ENCODE assay signal across 36 cellular contexts in the genomic region with DNA sequence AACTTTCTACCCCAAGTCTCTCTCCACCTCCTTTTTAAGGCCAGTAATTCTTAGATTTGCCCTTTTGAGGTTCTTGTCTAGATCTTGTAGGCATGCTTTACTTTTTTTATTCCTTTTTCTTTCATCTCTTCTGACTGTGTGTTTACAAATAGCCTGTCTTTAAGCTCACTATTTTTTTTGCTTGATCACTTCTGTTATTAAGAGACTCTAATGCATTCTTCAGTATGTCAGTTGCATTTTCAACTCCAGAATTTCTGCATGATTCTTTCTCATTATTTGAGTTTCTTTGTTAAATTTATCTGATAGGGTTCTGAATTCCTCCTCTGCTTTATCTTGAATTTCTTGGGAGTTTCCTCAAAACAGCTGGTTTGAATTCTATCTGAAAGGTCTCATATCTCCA. TPM values are rescaled to one million over a fixed set of nuclear protein-coding genes. Genes with fewer than 3 reads are reported as not detected.
DNase-seq lines count a peak whose midpoint lies in the region; ATAC-seq, FAIRE-seq and TF ChIP-seq lines count a peak whose summit lies in the region.
"Had no signal": no experiment of that assay in that cellular context is flagged by ENCODE, and none has a peak within 500 bp of the region (broad histone marks: within the 10 kb centered on the region; RNA-seq: fewer than 3 reads in every experiment).

No MANE protein-coding gene starts in this region.

- H3K4me3 Mint-ChIP-seq in endodermal cell, result no peak overlapping the region
- no peak overlapping the region for H3K4me3 Mint-ChIP-seq in activated CD4-positive, alpha-beta T cell treated with anti-CD3 and anti-CD28 coated beads for 36 hours
- H3K4me3 Mint-ChIP-seq in natural killer cell, result no peak overlapping the region
- H3K4me3 Mint-ChIP-seq: B cell; CD14-positive monocyte; CD4-positive, alpha-beta T cell; CD4-positive, CD25-positive, alpha-beta regulatory T cell; CD8-positive, alpha-beta memory T cell; CD8-positive, alpha-beta T cell had no signal

- H3K9ac ChIP-seq in K562 (ENCODE audit: insufficient read depth in 1 of 2, low read depth in 2 of 2, low read length in 2 of 2), result no peak overlapping the region
- H3K9ac ChIP-seq in endodermal cell (ENCODE audit: extremely low read depth, low read length, poor library complexity, severe bottlenecking), result no peak overlapping the region
- H3K9ac ChIP-seq: BLaER1; BLaER1 treated with 17β-estradiol and CSF1 and Interleukin-3, amounts not matched to agents 10 nM and 100 nM had no signal

- H3K27ac ChIP-seq in K562 (ENCODE audit: extremely low read depth, low read depth, low read length) (no peak overlapping the region), endodermal cell (ENCODE audit: low read depth, low read length) (no peak overlapping the region), right lobe of liver (no peak overlapping the region)
- H3K27ac ChIP-seq: 22Rv1; A549; BLaER1; BLaER1 treated with 17β-estradiol and CSF1 and Interleukin-3, amounts not matched to agents 10 nM and 100 nM; C4-2B had no signal

- no peaks in the 10 kb centered on the region for H3K4me1 ChIP-seq in K562 (replicated peaks in 1 of 2; ENCODE audit: control insufficient read depth in 2 of 2, insufficient read depth in 2 of 2, low read length in 2 of 2)
- H3K4me1 ChIP-seq in endodermal cell (ENCODE audit: control insufficient read depth, insufficient read depth, low read length), result no peaks in the 10 kb centered on the region
- H3K4me1 ChIP-seq in right lobe of liver, result no peaks in the 10 kb centered on the region
- H3K4me1 ChIP-seq: A549; BE2C; BLaER1; BLaER1 treated with 17β-estradiol and CSF1 and Interleukin-3, amounts not matched to agents 10 nM and 100 nM; Caco-2 had no signal

- BruUV-seq in K562 (replicated peaks; lab: Mats Ljungman, UMichigan), result no TSS peak

- TF ChIP-seq EP300 in K562 (IDR thresholded peaks at IDR 0.05; ENCODE audit: low read length), result no peak

- CTCF ChIA-PET in K562 (lab: Yijun Ruan, JAX; ENCODE audit: low intra/inter-chr PET ratio), result no interaction called here
- CTCF ChIA-PET in activated CD4-positive, alpha-beta T cell treated with anti-CD3 and anti-CD28 coated beads for 36 hours (lab: Charles Lee), result no interaction called here

- no peak for TF ChIP-seq RAD21 in K562 (CRISPR knock-in tag; conservative IDR thresholded peaks at IDR 0.05 in 1 of 2, IDR thresholded peaks at IDR 0.05 in 1 of 2)

- FAIRE-seq in GM19239 (lab: Jason Lieb, UNC) (peak; percentile 74), K562 (lab: Jason Lieb, UNC) (peak; percentile 19)
- FAIRE-seq: A549, D721Med had no signal

- H3K36me3 ChIP-seq in K562 (ENCODE audit: control insufficient read depth, insufficient read depth, low read length), result peaks cover 6% of the 10 kb centered on the region; the same call in 1 of the 3 replicates
- H3K36me3 ChIP-seq in endodermal cell (ENCODE audit: control insufficient read depth, insufficient read depth, low read length), result no peaks in the 10 kb centered on the region
- H3K36me3 ChIP-seq in right lobe of liver, result no peaks in the 10 kb centered on the region
- H3K36me3 ChIP-seq: BE2C had no signal

- TF ChIP-seq POLR2A in K562 (conservative IDR thresholded peaks at IDR 0.05), result no peak
- no peak for TF ChIP-seq POLR2A in right lobe of liver (IDR thresholded peaks at IDR 0.05)

- H3K36me3 Mint-ChIP-seq in endodermal cell (ENCODE audit: low read depth) (peaks cover 31% of the 10 kb centered on the region), natural killer cell (peaks cover 46% of the 10 kb centered on the region)
- H3K36me3 Mint-ChIP-seq in activated CD4-positive, alpha-beta T cell treated with anti-CD3 and anti-CD28 coated beads for 36 hours (ENCODE audit: low read depth), result peaks cover 84% of the 10 kb centered on the region

- no peak overlapping the region for H3K4me3 ChIP-seq in K562
- peak overlapping the region; percentile 28 for H3K4me3 ChIP-seq in endodermal cell (ENCODE audit: low read length)
- no peak overlapping the region for H3K4me3 ChIP-seq in fibroblast of the aortic adventitia (ENCODE audit: low read depth, low read length)
- no peak overlapping the region for H3K4me3 ChIP-seq in right lobe of liver
- H3K4me3 ChIP-seq: A549; BLaER1; BLaER1 treated with 17β-estradiol and CSF1 and Interleukin-3, amounts not matched to agents 10 nM and 100 nM had no signal

- H3K9me3 Mint-ChIP-seq in endodermal cell (peaks cover 40% of the 10 kb centered on the region), natural killer cell (peaks cover 17 to 19% of the 10 kb centered on the region in 2 donors)
- H3K9me3 Mint-ChIP-seq in activated CD4-positive, alpha-beta T cell treated with anti-CD3 and anti-CD28 coated beads for 36 hours (ENCODE audit: low read depth), result peaks cover 49% of the 10 kb centered on the region

- no peaks in the 10 kb centered on the region for H4K20me1 ChIP-seq in K562 (replicated peaks; ENCODE audit: control insufficient read depth, insufficient read depth, low read length)
- H4K20me1 ChIP-seq: BLaER1; BLaER1 treated with 17β-estradiol and CSF1 and Interleukin-3, amounts not matched to agents 10 nM and 100 nM had no signal

- intact Hi-C loops in K562 (cut with micrococcal nuclease), result no loop called here
- intact Hi-C loops in activated CD4-positive, alpha-beta T cell treated with anti-CD3 and anti-CD28 coated beads for 36 hours (cut with DNase I, micrococcal nuclease), result no loop called here
- intact Hi-C loops in right lobe of liver (cut with DNase I), result no loop called here
- intact Hi-C loops in natural killer cell (cut with micrococcal nuclease), result no loop called here

- H3K9me3 ChIP-seq in K562 (replicated peaks; ENCODE audit: control insufficient read depth, insufficient read depth, low read depth, low read length), result peaks cover 7% of the 10 kb centered on the region
- peaks cover 55% of the 10 kb centered on the region for H3K9me3 ChIP-seq in endodermal cell (ENCODE audit: control insufficient read depth, low read length)
- H3K9me3 ChIP-seq in right lobe of liver, result no peaks in the 10 kb centered on the region

- POLR2A ChIA-PET in K562 (lab: Yijun Ruan, JAX), result interaction anchor here (0.6 to 1.8 kb wide), 3 partner anchors 10 to 15 kb away, joined by 3 to 4 read pairs (median 3); no protein-coding TSS in a partner anchor
- POLR2A ChIA-PET in activated CD4-positive, alpha-beta T cell treated with anti-CD3 and anti-CD28 coated beads for 36 hours (lab: Charles Lee), result no interaction called here

- H3K27me3 Mint-ChIP-seq in endodermal cell (ENCODE audit: insufficient read depth) (no peaks in the 10 kb centered on the region), natural killer cell (ENCODE audit: low read depth in 2 of 2) (no peaks in the 10 kb centered on the region)
- no peaks in the 10 kb centered on the region for H3K27me3 Mint-ChIP-seq in activated CD4-positive, alpha-beta T cell treated with anti-CD3 and anti-CD28 coated beads for 36 hours
- H3K27me3 Mint-ChIP-seq: B cell; CD4-positive, alpha-beta memory T cell; CD4-positive, alpha-beta T cell; CD4-positive, CD25-positive, alpha-beta regulatory T cell; CD8-positive, alpha-beta memory T cell had no signal

- no peak for TF ChIP-seq CTCF in K562 (IDR thresholded peaks at IDR 0.05 in 2 of 3, conservative IDR thresholded peaks at IDR 0.05 in 1 of 3; ENCODE audit: insufficient read depth in 2 of 3, low read depth in 1 of 3, low read length in 3 of 3)
- TF ChIP-seq CTCF in endodermal cell (conservative IDR thresholded peaks at IDR 0.05), result no peak
- TF ChIP-seq CTCF in fibroblast of the aortic adventitia (IDR thresholded peaks at IDR 0.05; ENCODE audit: insufficient read depth, low read length), result no peak
- TF ChIP-seq CTCF in right lobe of liver (IDR thresholded peaks at IDR 0.05), result no peak
- TF ChIP-seq CTCF in natural killer cell (IDR thresholded peaks at IDR 0.05), result no peak

- in situ Hi-C loops in K562 (cut with MboI), result no loop called here

- no peak overlapping the region for H3K4me2 ChIP-seq in K562 (ENCODE audit: insufficient read depth, low read length)
- H3K4me2 ChIP-seq: A549; BLaER1; BLaER1 treated with 17β-estradiol and CSF1 and Interleukin-3, amounts not matched to agents 10 nM and 100 nM had no signal

- no peak for DNase-seq in GM19239 (ENCODE audit: insufficient read length, low spot score)
- DNase-seq in K562 (ENCODE audit: extremely low read depth in 1 of 4, low spot score in 3 of 4), result no peak
- DNase-seq in endodermal cell, result no peak
- DNase-seq in fibroblast of the aortic adventitia (ENCODE audit: low read depth), result peak; percentile 5
- DNase-seq in activated CD4-positive, alpha-beta T cell treated with anti-CD3 and anti-CD28 coated beads for 36 hours, result no peak
- DNase-seq in right lobe of liver, result no peak
- no peak for DNase-seq in natural killer cell
- DNase-seq: 8988T; ACHN; AML-193; BE2C; C1 segment of cervical spinal cord; Caco-2; Calu3; CD4-positive, alpha-beta memory T cell; CD4-positive, alpha-beta T cell; CD4-positive, CD25-positive, alpha-beta regulatory T cell; CD8-positive, alpha-beta memory T cell; CD8-positive, alpha-beta T cell; COR-L47; DMS 273 treated with DMSO at 0.1 percent for 48 hours; DMS153; DMS53; DMS79; DMS79 treated with DMSO at 0.1 percent for 48 hours; DND-41; EL had no signal

- no peaks in the 10 kb centered on the region for H3K9me1 ChIP-seq in K562 (ENCODE audit: control insufficient read depth, insufficient read depth, low read length)

- H3K27me3 ChIP-seq in K562 (ENCODE audit: control insufficient read depth in 2 of 2, insufficient read depth in 2 of 2, low read length in 2 of 2) (no peaks in the 10 kb centered on the region), endodermal cell (ENCODE audit: control insufficient read depth, insufficient read depth, low read length, poor library complexity, severe bottlenecking) (no peaks in the 10 kb centered on the region), right lobe of liver (no peaks in the 10 kb centered on the region)
- H3K27me3 ChIP-seq: BE2C; BLaER1; BLaER1 treated with 17β-estradiol and CSF1 and Interleukin-3, amounts not matched to agents 10 nM and 100 nM had no signal

- H3K79me2 ChIP-seq in K562 (ENCODE audit: control insufficient read depth, insufficient read depth, low read length), result peaks cover 83% of the 10 kb centered on the region

- no peaks in the 10 kb centered on the region for H3K4me1 Mint-ChIP-seq in endodermal cell
- H3K4me1 Mint-ChIP-seq in activated CD4-positive, alpha-beta T cell treated with anti-CD3 and anti-CD28 coated beads for 36 hours, result peaks cover 2% of the 10 kb centered on the region
- H3K4me1 Mint-ChIP-seq in natural killer cell, result peaks cover 16% of the 10 kb centered on the region in 2 donors
- H3K4me1 Mint-ChIP-seq: B cell, CD14-positive monocyte had no signal

- no peak for ATAC-seq in K562
- no peak for ATAC-seq in activated CD4-positive, alpha-beta T cell treated with anti-CD3 and anti-CD28 coated beads for 36 hours
- ATAC-seq in GM21390 (IDR thresholded peaks at IDR 0.05; ENCODE audit: unreplicated experiment), result no peak
- ATAC-seq in right lobe of liver, result no peak
- no peak for ATAC-seq in natural killer cell
- ATAC-seq: A549; CD8-positive, alpha-beta T cell had no signal

- H3K27ac Mint-ChIP-seq in endodermal cell (no peak overlapping the region), natural killer cell (no peak overlapping the region)
- H3K27ac Mint-ChIP-seq in activated CD4-positive, alpha-beta T cell treated with anti-CD3 and anti-CD28 coated beads for 36 hours, result no peak overlapping the region
- H3K27ac Mint-ChIP-seq: B cell; CD14-positive monocyte; CD4-positive, alpha-beta memory T cell; CD4-positive, alpha-beta T cell; CD4-positive, CD25-positive, alpha-beta regulatory T cell; CD8-positive, alpha-beta memory T cell; CD8-positive, alpha-beta T cell had no signal

- H2AFZ ChIP-seq in K562 (ENCODE audit: low read depth, low read length), result no peak overlapping the region

RNA-seq across cellular contexts. Expression of a gene that starts 30.9 kb away (rescaled TPM):
- total RNA-seq in K562 (2011; cell fraction: chromatin; rRNA removed; ENCODE audit: low replicate concordance), result 97.5 and 111 TPM in 2 replicates
- total RNA-seq in K562 (2011; cell fraction: nucleolus; rRNA removed), result 52.4 and 62.2 TPM in 2 replicates
- total RNA-seq in K562 (2011; cell fraction: nucleoplasm; rRNA removed), result 116 and 133 TPM in 2 replicates
- 24.2 and 32.0 TPM in 2 replicates for total RNA-seq in K562 (2014; rRNA removed)
- 39.8 and 49.1 TPM in 2 replicates for total RNA-seq in K562 (2014; rRNA removed; fragmentation: Illumina TruSeq; extraction: Trizol)
- total RNA-seq in K562 (2015; rRNA removed; fragmentation: Illumina TruSeq; extraction: Trizol), result 39.1 and 43.0 TPM in 2 replicates
- total RNA-seq in K562 (2021), result 36.9 and 38.6 TPM in 2 replicates
- 49.8 and 66.2 TPM in 2 replicates for polyA plus RNA-seq in K562 (2011; rRNA removed)
- 23.6 and 44.4 TPM in 2 replicates for polyA plus RNA-seq in K562 (2011; cell fraction: cytosol; rRNA removed)
- polyA plus RNA-seq in K562 (2011; cell fraction: nucleus; rRNA removed), result 23.0 and 26.5 TPM in 2 replicates
- 25.8 and 29.0 TPM in 2 replicates for polyA plus RNA-seq in K562 (2012)
- polyA plus RNA-seq in K562 (2014; fragmentation: Illumina TruSeq; extraction: Trizol), result 38.1 and 41.2 TPM in 2 replicates
- 1 to 10 TPM; 3.0 to 4.7 TPM for polyA plus RNA-seq in K562 (2014; fragmentation: Nextera tagmentation; extraction: Ambion mirVana)
- polyA plus RNA-seq in K562 (2014; rRNA removed), result 25.8 and 27.8 TPM in 2 replicates
- polyA minus RNA-seq in K562 (2011; rRNA and poly(A)+ RNA removed), result 97.0 and 108 TPM in 2 replicates
- polyA minus RNA-seq in K562 (2011; cell fraction: cytosol; rRNA and poly(A)+ RNA removed), result 37.2 and 52.1 TPM in 2 replicates
- 21.0 and 34.7 TPM in 2 replicates for polyA minus RNA-seq in K562 (2011; cell fraction: nucleus; rRNA and poly(A)+ RNA removed)
- 10 to 100 TPM; 39.3 to 50.9 TPM for total RNA-seq in endodermal cell
- polyA plus RNA-seq in endodermal cell (2013, experiment 1 of 2), result 56.0 TPM
- 46.9 TPM for polyA plus RNA-seq in endodermal cell (2013, experiment 2 of 2)
- total RNA-seq in fibroblast of the aortic adventitia (ENCODE audit: low replicate concordance), result 11.9 and 31.8 TPM in 2 replicates
- total RNA-seq in activated CD4-positive, alpha-beta T cell treated with anti-CD3 and anti-CD28 coated beads for 36 hours, result 10 to 100 TPM; 18.4 to 25.2 TPM
- 10 to 100 TPM in 1 of 6 experiments, 1 to 10 TPM in 5; 5.9 to 10.0 (median 9.0) TPM for total RNA-seq in right lobe of liver
- 10 to 100 TPM; 14.8 to 18.2 (median 16.7) TPM for total RNA-seq in natural killer cell
